Comparison of ENCODE assay signal across 1 cellular context in the genomic region with DNA sequence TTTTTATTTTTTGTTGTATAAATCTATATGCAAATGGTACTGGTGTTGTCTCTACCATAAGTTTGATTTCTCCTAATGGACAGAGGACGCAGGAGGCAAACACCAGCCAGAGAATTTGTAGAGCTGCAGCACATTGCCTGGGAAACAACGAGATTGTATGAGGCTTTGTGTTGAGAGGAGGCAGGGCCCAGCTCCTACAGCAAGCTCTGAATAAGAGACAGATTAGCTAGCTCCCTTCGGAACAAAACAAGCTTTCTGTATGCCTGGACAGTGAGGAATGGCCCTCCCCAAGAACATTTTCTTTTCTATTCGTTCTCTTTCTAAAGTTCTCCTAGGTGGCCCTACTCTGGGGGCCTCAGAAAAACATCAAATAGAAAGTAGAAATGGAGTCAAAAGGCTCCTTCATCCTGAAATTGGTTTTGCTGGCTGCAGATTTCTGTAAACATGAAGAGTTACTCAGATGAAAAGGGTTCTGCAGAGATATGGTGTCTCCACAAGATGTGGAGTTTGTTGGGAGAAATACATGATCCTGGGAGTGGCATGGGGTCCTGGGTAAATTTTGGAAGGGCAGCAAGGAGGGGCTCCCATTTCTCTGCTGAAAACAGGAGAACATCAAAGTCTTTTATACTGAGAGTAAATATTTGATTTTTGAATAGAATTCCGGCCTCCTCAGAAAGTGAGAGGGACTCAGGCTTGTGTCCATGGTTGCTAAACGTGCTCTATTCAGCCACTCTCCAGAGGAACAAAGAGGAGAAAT.
TF ChIP-seq lines count a peak whose summit lies in the region.

No MANE protein-coding gene starts in this region.

TF ChIP-seq in HepG2, 621 proteins besides CTCF, POLR2A, EP300 and RAD21 (continued from another document):
- TF ChIP-seq BRCA1 (CRISPR knock-in tag; IDR thresholded peaks at IDR 0.05) (no peak), HOXA7 (CRISPR knock-in tag; IDR thresholded peaks at IDR 0.05) (no peak), GPN1 (CRISPR knock-in tag; IDR thresholded peaks at IDR 0.05; ENCODE audit: borderline replicate concordance) (no peak), REPIN1 (CRISPR knock-in tag; IDR thresholded peaks at IDR 0.05; ENCODE audit: borderline replicate concordance, low read depth) (no peak), ZNF703 (CRISPR knock-in tag; IDR thresholded peaks at IDR 0.05; ENCODE audit: borderline replicate concordance) (no peak), PPARG (CRISPR knock-in tag; conservative IDR thresholded peaks at IDR 0.05) (peak; percentile 22; the same call in 1 of the 2 replicates), ZFP91 (CRISPR knock-in tag; IDR thresholded peaks at IDR 0.05; ENCODE audit: borderline replicate concordance) (no peak), MED13 (CRISPR knock-in tag; IDR thresholded peaks at IDR 0.05) (no peak), PCBP1 (IDR thresholded peaks at IDR 0.05; ENCODE audit: borderline replicate concordance, low read depth, low read length) (no peak), ZNF557 (CRISPR knock-in tag; IDR thresholded peaks at IDR 0.05) (0 out of 2 replicates have a peak, but pooled peaks have one; percentile 58), ZHX1 (CRISPR knock-in tag; IDR thresholded peaks at IDR 0.05; ENCODE audit: low read depth) (no peak), MAZ (IDR thresholded peaks at IDR 0.05; ENCODE audit: borderline replicate concordance, low read depth, low read length) (no peak), MAZ (CRISPR knock-in tag; IDR thresholded peaks at IDR 0.05; ENCODE audit: low read depth) (no peak), POLR2G (IDR thresholded peaks at IDR 0.05; ENCODE audit: low read depth, low read length) (0 out of 2 replicates have a peak, but pooled peaks have one; percentile 16), FOXP1 (IDR thresholded peaks at IDR 0.05) (no peak), FOXP1 (CRISPR knock-in tag; IDR thresholded peaks at IDR 0.05) (0 out of 2 replicates have a peak, but pooled peaks have one; percentile 17), TSC22D2 (CRISPR knock-in tag; IDR thresholded peaks at IDR 0.05; ENCODE audit: borderline replicate concordance) (no peak), ZNF225 (CRISPR knock-in tag; IDR thresholded peaks at IDR 0.05) (no peak), ZNF44 (CRISPR knock-in tag; IDR thresholded peaks at IDR 0.05) (no peak), ZNF746 (CRISPR knock-in tag; IDR thresholded peaks at IDR 0.05) (no peak), SOX5 (CRISPR knock-in tag; IDR thresholded peaks at IDR 0.05; ENCODE audit: borderline replicate concordance) (peak; percentile 60), MED1 (CRISPR knock-in tag; IDR thresholded peaks at IDR 0.05) (peak; percentile 73), SNAI1 (CRISPR knock-in tag; IDR thresholded peaks at IDR 0.05; ENCODE audit: borderline replicate concordance) (no peak), ZNF567 (CRISPR knock-in tag; IDR thresholded peaks at IDR 0.05; ENCODE audit: borderline replicate concordance) (no peak), ZC3H13 (CRISPR knock-in tag; IDR thresholded peaks at IDR 0.05) (no peak), HIVEP1 (CRISPR knock-in tag; IDR thresholded peaks at IDR 0.05) (no peak), NFE2L1 (CRISPR knock-in tag; IDR thresholded peaks at IDR 0.05; ENCODE audit: borderline replicate concordance) (no peak), SP1 (IDR thresholded peaks at IDR 0.05) (no peak), SP1 (CRISPR knock-in tag; IDR thresholded peaks at IDR 0.05) (no peak), ERF (CRISPR knock-in tag; IDR thresholded peaks at IDR 0.05) (peak; percentile 38; the same call in 1 of the 2 replicates), MAFF (IDR thresholded peaks at IDR 0.05; ENCODE audit: low read depth, low read length) (no peak), ZFP41 (CRISPR knock-in tag; IDR thresholded peaks at IDR 0.05; ENCODE audit: borderline replicate concordance) (no peak), ZNF512 (CRISPR knock-in tag; IDR thresholded peaks at IDR 0.05) (no peak), HDAC2 (CRISPR knock-in tag; IDR thresholded peaks at IDR 0.05) (peak; percentile 35; the same call in 1 of the 2 replicates), ZNF558 (CRISPR knock-in tag; IDR thresholded peaks at IDR 0.05; ENCODE audit: borderline replicate concordance) (no peak), ZMYM2 (CRISPR knock-in tag; IDR thresholded peaks at IDR 0.05) (no peak), ZNF484 (CRISPR knock-in tag; IDR thresholded peaks at IDR 0.05; ENCODE audit: borderline replicate concordance, low read depth) (no peak), ZNF496 (CRISPR knock-in tag; IDR thresholded peaks at IDR 0.05; ENCODE audit: insufficient replicate concordance) (no peak), PLRG1 (conservative IDR thresholded peaks at IDR 0.05) (no peak), ARID2 (CRISPR knock-in tag; IDR thresholded peaks at IDR 0.05; ENCODE audit: borderline replicate concordance) (no peak), PRPF4 (IDR thresholded peaks at IDR 0.05; ENCODE audit: low read depth, low read length, poor library complexity, severe bottlenecking) (no peak), NFE2 (CRISPR knock-in tag; IDR thresholded peaks at IDR 0.05) (no peak), GABPA (IDR thresholded peaks at IDR 0.05; ENCODE audit: low read depth, low read length) (no peak), GABPA (CRISPR knock-in tag; IDR thresholded peaks at IDR 0.05; ENCODE audit: low read depth) (peak; percentile 47), YEATS4 (CRISPR knock-in tag; IDR thresholded peaks at IDR 0.05; ENCODE audit: borderline replicate concordance) (0 out of 2 replicates have a peak, but pooled peaks have one; percentile 30), REXO4 (CRISPR knock-in tag; IDR thresholded peaks at IDR 0.05; ENCODE audit: borderline replicate concordance) (no peak), MLLT10 (CRISPR knock-in tag; IDR thresholded peaks at IDR 0.05) (no peak), ZNF660 (CRISPR knock-in tag; IDR thresholded peaks at IDR 0.05; ENCODE audit: borderline replicate concordance, low read depth) (no peak)
- TF ChIP-seq, protein P1, sequence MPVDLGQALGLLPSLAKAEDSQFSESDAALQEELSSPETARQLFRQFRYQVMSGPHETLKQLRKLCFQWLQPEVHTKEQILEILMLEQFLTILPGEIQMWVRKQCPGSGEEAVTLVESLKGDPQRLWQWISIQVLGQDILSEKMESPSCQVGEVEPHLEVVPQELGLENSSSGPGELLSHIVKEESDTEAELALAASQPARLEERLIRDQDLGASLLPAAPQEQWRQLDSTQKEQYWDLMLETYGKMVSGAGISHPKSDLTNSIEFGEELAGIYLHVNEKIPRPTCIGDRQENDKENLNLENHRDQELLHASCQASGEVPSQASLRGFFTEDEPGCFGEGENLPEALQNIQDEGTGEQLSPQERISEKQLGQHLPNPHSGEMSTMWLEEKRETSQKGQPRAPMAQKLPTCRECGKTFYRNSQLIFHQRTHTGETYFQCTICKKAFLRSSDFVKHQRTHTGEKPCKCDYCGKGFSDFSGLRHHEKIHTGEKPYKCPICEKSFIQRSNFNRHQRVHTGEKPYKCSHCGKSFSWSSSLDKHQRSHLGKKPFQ (CRISPR knock-in tag; IDR thresholded peaks at IDR 0.05; ENCODE audit: insufficient replicate concordance): no peak
- TF ChIP-seq, protein P2, sequence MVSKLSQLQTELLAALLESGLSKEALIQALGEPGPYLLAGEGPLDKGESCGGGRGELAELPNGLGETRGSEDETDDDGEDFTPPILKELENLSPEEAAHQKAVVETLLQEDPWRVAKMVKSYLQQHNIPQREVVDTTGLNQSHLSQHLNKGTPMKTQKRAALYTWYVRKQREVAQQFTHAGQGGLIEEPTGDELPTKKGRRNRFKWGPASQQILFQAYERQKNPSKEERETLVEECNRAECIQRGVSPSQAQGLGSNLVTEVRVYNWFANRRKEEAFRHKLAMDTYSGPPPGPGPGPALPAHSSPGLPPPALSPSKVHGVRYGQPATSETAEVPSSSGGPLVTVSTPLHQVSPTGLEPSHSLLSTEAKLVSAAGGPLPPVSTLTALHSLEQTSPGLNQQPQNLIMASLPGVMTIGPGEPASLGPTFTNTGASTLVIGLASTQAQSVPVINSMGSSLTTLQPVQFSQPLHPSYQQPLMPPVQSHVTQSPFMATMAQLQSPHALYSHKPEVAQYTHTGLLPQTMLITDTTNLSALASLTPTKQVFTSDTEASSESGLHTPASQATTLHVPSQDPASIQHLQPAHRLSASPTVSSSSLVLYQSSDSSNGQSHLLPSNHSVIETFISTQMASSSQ (IDR thresholded peaks at IDR 0.05; ENCODE audit: low read depth): no peak
- TF ChIP-seq, protein P2 (CRISPR knock-in tag; IDR thresholded peaks at IDR 0.05; ENCODE audit: borderline replicate concordance): peak; percentile 41; the same call in 1 of the 2 replicates
- TF ChIP-seq, protein P3, sequence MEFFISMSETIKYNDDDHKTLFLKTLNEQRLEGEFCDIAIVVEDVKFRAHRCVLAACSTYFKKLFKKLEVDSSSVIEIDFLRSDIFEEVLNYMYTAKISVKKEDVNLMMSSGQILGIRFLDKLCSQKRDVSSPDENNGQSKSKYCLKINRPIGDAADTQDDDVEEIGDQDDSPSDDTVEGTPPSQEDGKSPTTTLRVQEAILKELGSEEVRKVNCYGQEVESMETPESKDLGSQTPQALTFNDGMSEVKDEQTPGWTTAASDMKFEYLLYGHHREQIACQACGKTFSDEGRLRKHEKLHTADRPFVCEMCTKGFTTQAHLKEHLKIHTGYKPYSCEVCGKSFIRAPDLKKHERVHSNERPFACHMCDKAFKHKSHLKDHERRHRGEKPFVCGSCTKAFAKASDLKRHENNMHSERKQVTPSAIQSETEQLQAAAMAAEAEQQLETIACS (CRISPR knock-in tag; IDR thresholded peaks at IDR 0.05): no peak
- TF ChIP-seq, protein P4, sequence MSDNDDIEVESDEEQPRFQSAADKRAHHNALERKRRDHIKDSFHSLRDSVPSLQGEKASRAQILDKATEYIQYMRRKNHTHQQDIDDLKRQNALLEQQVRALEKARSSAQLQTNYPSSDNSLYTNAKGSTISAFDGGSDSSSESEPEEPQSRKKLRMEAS (IDR thresholded peaks at IDR 0.05): 0 out of 2 replicates have a peak, but pooled peaks have one; percentile 14
TF ChIP-seq in HepG2: peak in this region for 61.
